Comparison of ENCODE assay signal across 18 cellular contexts in the genomic region with DNA sequence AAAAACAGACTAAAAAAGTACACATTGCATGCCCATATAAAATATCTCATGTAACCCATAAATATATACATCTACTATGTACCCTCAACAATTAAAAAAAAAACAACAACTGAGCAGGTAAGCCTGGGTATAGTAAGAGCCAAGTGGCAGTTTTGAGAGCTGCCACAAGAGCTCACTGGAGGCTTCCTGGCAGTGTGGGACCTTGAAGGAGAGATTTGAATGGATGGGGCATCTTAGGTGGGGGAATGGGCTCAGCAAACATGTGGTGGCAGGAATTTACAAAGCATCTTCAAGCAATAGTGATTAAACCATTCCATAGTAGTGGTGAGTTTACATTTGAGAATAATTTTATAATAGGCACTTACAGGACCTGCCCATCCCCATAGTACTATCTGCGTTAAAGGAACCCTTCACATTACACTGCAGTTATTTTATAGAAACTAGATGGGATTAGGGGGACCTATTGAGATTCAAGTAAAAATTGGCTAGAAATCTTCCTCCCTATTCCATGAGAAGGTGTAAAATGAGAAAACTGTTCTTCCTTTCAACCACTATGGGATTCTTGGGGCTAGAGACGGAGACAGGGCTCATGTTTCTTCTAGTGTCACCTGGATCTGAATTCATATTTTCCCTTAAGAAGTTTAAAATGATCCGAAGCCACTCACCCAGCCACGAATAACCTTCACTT. TPM values are rescaled to one million over a fixed set of nuclear protein-coding genes. Genes with fewer than 3 reads are reported as not detected.
"Had no signal": no experiment of that assay in that cellular context is flagged by ENCODE, and none has a peak within 500 bp of the region (broad histone marks: within the 10 kb centered on the region; RNA-seq: fewer than 3 reads in every experiment).

No MANE protein-coding gene starts in this region.

- H3K9me3 ChIP-seq: lower lobe of right lung, right atrium auricular region, vagina had no signal

- H3K27ac ChIP-seq: lower lobe of right lung, right atrium auricular region, vagina had no signal

- DNase-seq: activated CD4-positive, alpha-beta T cell treated with anti-CD3 and anti-CD28 coated beads, Interleukin-2, amount 10 ng/mL, durations not matched to agents 7 days and 5 days; activated CD8-positive, alpha-beta memory T cell treated with anti-CD3 and anti-CD28 coated beads for 24 hours; activated CD8-positive, alpha-beta memory T cell treated with anti-CD3 and anti-CD28 coated beads, Interleukin-2, amount 50 U/mL, for 48 hours; activated effector memory CD4-positive, alpha-beta T cell treated with anti-CD3 and anti-CD28 coated beads, Interleukin-2, amount 50 U/mL, for 16 hours; activated T-cell treated with anti-CD3 and anti-CD28 coated beads, Interleukin-2, amount 50 U/mL, for 48 hours; foreskin fibroblast; glutamatergic neuron; hippocampal formation; left colon; lower lobe of right lung; stimulated activated CD4-positive, alpha-beta T cell treated with anti-CD3 and anti-CD28 coated beads, Interleukin-12 subunit alpha, Interleukin-12 subunit beta, amount 100 ng/mL, for 4 hours; stimulated activated CD4-positive, alpha-beta T cell treated with anti-CD3 and anti-CD28 coated beads, Interleukin-1b, Interleukin-23, amount 100 ng/mL, for 48 hours; stimulated activated CD8-positive, alpha-beta memory T cell treated with anti-CD3 and anti-CD28 coated beads, Interleukin-4, amount 100 ng/mL, for 48 hours; stimulated activated naive CD4-positive, alpha-beta T cell; T-helper 1 cell; T-helper 9 cell had no signal

- H3K27me3 ChIP-seq: right atrium auricular region, vagina had no signal

- H3K36me3 ChIP-seq: lower lobe of right lung, right atrium auricular region, vagina had no signal

- ATAC-seq: left colon, lower lobe of right lung had no signal

- H3K4me1 ChIP-seq: lower lobe of right lung, right atrium auricular region, vagina had no signal

- H3K4me3 ChIP-seq: lower lobe of right lung, right atrium auricular region, vagina had no signal

RNA-seq across cellular contexts. Expression of a gene that starts 6.9 kb away (rescaled TPM):
- total RNA-seq: activated CD4-positive, alpha-beta T cell treated with anti-CD3 and anti-CD28 coated beads, Interleukin-2, amount 10 ng/mL, durations not matched to agents 7 days and 5 days had no signal
